ENCODE assay signal across 2 cellular contexts in genomic region chr3:62211675-62212429, GRCh38.
TF ChIP-seq lines count a peak whose summit lies in the region.

No MANE protein-coding gene starts in this region.

TF ChIP-seq in HCT116, 20 proteins besides CTCF, POLR2A, EP300 and RAD21 (continued from another document):
- TF ChIP-seq REST (IDR thresholded peaks at IDR 0.05; ENCODE audit: low read depth) (no peak), EGR1 (IDR thresholded peaks at IDR 0.05; ENCODE audit: low read depth) (no peak), ATF3 (IDR thresholded peaks at IDR 0.05) (no peak), POLR2AphosphoS5 (IDR thresholded peaks at IDR 0.05; ENCODE audit: low read depth, low read length) (no peak), TCF7L2 (IDR thresholded peaks at IDR 0.05; ENCODE audit: borderline replicate concordance, extremely low read depth, insufficient read depth, insufficient read length) (no peak), ZFX (IDR thresholded peaks at IDR 0.05) (no peak), ZNF274 (IDR thresholded peaks at IDR 0.05; ENCODE audit: low read depth, low read length) (no peak), ELF1 (IDR thresholded peaks at IDR 0.05; ENCODE audit: borderline replicate concordance, low read depth) (no peak)

TF ChIP-seq in SK-N-SH treated with all-trans-retinoic acid at 6 μM for 48 hours, 23 proteins besides CTCF, POLR2A, EP300 and RAD21 (continued from another document):
- TF ChIP-seq BACH2 (CRISPR knock-in tag; IDR thresholded peaks at IDR 0.05; ENCODE audit: borderline replicate concordance) (no peak), OSR1 (CRISPR knock-in tag; IDR thresholded peaks at IDR 0.05) (no peak), TCF4 (CRISPR knock-in tag; IDR thresholded peaks at IDR 0.05; ENCODE audit: borderline replicate concordance) (no peak), ZC3H10 (CRISPR knock-in tag; IDR thresholded peaks at IDR 0.05) (no peak), CREB5 (CRISPR knock-in tag; IDR thresholded peaks at IDR 0.05; ENCODE audit: low read depth) (no peak), PATZ1 (CRISPR knock-in tag; IDR thresholded peaks at IDR 0.05; ENCODE audit: borderline replicate concordance) (no peak), TOX (CRISPR knock-in tag; IDR thresholded peaks at IDR 0.05; ENCODE audit: borderline replicate concordance) (no peak), ZNF565 (CRISPR knock-in tag; conservative IDR thresholded peaks at IDR 0.05; ENCODE audit: low read depth) (no peak), SNAI2 (CRISPR knock-in tag; IDR thresholded peaks at IDR 0.05) (no peak), RARB (CRISPR knock-in tag; IDR thresholded peaks at IDR 0.05) (no peak), PPARA (CRISPR knock-in tag; IDR thresholded peaks at IDR 0.05; ENCODE audit: borderline replicate concordance) (no peak)
